In the genomic region with DNA sequence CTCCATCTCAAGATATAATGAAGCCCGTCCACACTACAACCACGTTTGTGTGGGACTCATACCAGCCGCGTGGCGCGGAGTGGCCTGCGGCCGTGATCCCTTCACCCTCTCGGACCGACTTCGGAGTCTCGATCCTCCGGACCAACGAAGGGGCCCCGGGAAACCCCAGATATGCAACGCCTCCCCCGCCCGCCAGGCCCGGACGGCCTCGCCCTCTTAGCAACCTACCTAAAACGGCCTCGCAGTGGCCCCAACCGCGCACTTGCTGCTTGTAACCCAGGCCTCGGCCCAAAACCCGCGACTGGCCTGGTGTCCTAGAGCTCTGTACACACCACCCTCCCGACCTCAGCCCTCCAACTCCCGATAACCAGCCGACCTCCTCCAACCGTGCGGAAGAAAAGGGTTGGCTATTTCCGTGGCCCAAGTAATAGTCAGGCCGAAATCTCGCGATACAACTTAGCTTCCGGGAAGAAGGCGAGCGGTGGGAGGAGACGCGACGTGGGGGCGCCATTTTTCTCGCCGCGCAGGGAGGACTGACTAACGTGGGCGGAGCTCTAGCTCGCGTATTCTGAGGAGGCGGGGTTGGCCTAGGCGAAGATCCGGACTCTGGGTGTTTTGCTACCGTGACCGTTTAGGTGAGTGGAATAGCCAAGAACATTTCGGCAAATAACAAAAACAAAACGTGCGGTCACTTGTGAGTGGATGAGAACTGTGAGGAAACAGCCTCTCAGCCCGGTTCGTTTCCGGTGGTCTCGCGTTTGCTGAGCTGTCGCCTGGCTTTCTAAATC, we compare ENCODE assay signal across 8 cellular contexts. TPM values are rescaled to one million over a fixed set of nuclear protein-coding genes. Genes with fewer than 3 reads are reported as not detected.
DNase-seq lines count a peak whose midpoint lies in the region; ATAC-seq and TF ChIP-seq lines count a peak whose summit lies in the region.

A gene (plus strand): TSS at position 579 of the 788 bp plus-strand sequence. CDS start 5,722 bp downstream, outside the sequence.
A gene with protein sequence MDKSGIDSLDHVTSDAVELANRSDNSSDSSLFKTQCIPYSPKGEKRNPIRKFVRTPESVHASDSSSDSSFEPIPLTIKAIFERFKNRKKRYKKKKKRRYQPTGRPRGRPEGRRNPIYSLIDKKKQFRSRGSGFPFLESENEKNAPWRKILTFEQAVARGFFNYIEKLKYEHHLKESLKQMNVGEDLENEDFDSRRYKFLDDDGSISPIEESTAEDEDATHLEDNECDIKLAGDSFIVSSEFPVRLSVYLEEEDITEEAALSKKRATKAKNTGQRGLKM (minus strand): TSS at position 402 of the 788 bp plus-strand sequence. CDS start 2,191 bp downstream, outside the sequence.

- POLR2A ChIA-PET in Panc1 (lab: Charles Lee), result interaction anchor here (0.6 to 2.2 kb wide), 7 partner anchors 10 to 447 kb away, joined by 3 to 19 read pairs (median 3); a partner anchor contains a TSS

- peak within 1 kb of the TSS; percentile 72 to 84 for H3K4me3 ChIP-seq in Panc1 (ENCODE audit: low read depth in 2 of 2, low read length in 2 of 2)
- peak within 1 kb of the TSS; percentile 88 to 99 for H3K4me3 ChIP-seq in muscle layer of duodenum (ENCODE audit: low read depth in 1 of 2, low read length in 2 of 2)

- peak within 1 kb of the TSS; percentile 100 for H3K4me3 Mint-ChIP-seq in activated T-cell treated with anti-CD3 and anti-CD28 coated beads, Interleukin-2, amount 50 U/mL, for 4 hours

- peak within 1 kb of the TSS; percentile 97 for H3K27ac ChIP-seq in Panc1 (ENCODE audit: low read length)
- H3K27ac ChIP-seq in muscle layer of duodenum (ENCODE audit: low read length), result peak within 1 kb of the TSS; percentile 99

- H3K9me3 ChIP-seq in Panc1 (ENCODE audit: control insufficient read depth, insufficient read depth, low read depth, low read length) (no peaks in the 10 kb centered on the region), muscle layer of duodenum (ENCODE audit: control insufficient read depth in 1 of 2, low read length in 2 of 2) (no peaks in the 10 kb centered on the region)

- DNase-seq in DMS53 treated with DMSO at 0.1 percent for 48 hours (lab: John Stamatoyannopoulos, UW; ENCODE audit: unreplicated experiment) (peak; percentile 99), KG1 (lab: John Stamatoyannopoulos, UW) (peak; percentile 98), Panc1 (ENCODE audit: low read depth, low spot score) (peak; percentile 93)
- DNase-seq in activated T-cell treated with anti-CD3 and anti-CD28 coated beads, Interleukin-2, amount 50 U/mL, for 4 hours, result peak; percentile 95
- peak; percentile 92 to 95 for DNase-seq in stimulated activated CD8-positive, alpha-beta memory T cell treated with anti-CD3 and anti-CD28 coated beads, Interleukin-7, amount 100 ng/mL, for 4 hours (ENCODE audit: low read depth in 2 of 2)

- TF ChIP-seq CTCF in Panc1 (IDR thresholded peaks at IDR 0.05), result no peak

- H3K4me1 ChIP-seq in Panc1 (ENCODE audit: control insufficient read depth, insufficient read depth, low read length) (peaks cover 42% of the 10 kb centered on the region), muscle layer of duodenum (ENCODE audit: control insufficient read depth in 1 of 2, insufficient read depth in 2 of 2, low read length in 2 of 2) (peaks cover 12 to 29% of the 10 kb centered on the region in 2 donors)

- CTCF ChIA-PET in Panc1 (lab: Charles Lee), result interaction anchor here (1.7 kb wide), 1 partner anchor 43 kb away, joined by 6 read pairs; a partner anchor contains a TSS

- H3K27me3 ChIP-seq in Panc1 (ENCODE audit: control insufficient read depth, insufficient read depth, low read length) (no peaks in the 10 kb centered on the region), muscle layer of duodenum (ENCODE audit: low read depth, low read length) (no peaks in the 10 kb centered on the region)

- H3K36me3 Mint-ChIP-seq in activated T-cell treated with anti-CD3 and anti-CD28 coated beads, Interleukin-2, amount 50 U/mL, for 4 hours (ENCODE audit: insufficient read depth), result peaks cover 47% of the 10 kb centered on the region

- ATAC-seq in GM21723 (IDR thresholded peaks at IDR 0.05; ENCODE audit: unreplicated experiment), result peak; percentile 85
- ATAC-seq in Panc1, result peak; percentile 88
- ATAC-seq in activated T-cell treated with anti-CD3 and anti-CD28 coated beads, Interleukin-2, amount 50 U/mL, for 4 hours, result peak; percentile 82 to 83
- peak; percentile 98 for ATAC-seq in esophagus mucosa

- no peaks in the 10 kb centered on the region for H3K27me3 Mint-ChIP-seq in activated T-cell treated with anti-CD3 and anti-CD28 coated beads, Interleukin-2, amount 50 U/mL, for 4 hours (ENCODE audit: low read depth)

- H3K36me3 ChIP-seq in Panc1 (ENCODE audit: control insufficient read depth, insufficient read depth, low read length) (peaks cover 42% of the 10 kb centered on the region), muscle layer of duodenum (ENCODE audit: control insufficient read depth in 1 of 2, insufficient read depth in 2 of 2, low read length in 2 of 2) (peaks cover 26 to 33% of the 10 kb centered on the region in 2 donors)

- intact Hi-C loops in Panc1 (cut with micrococcal nuclease; ENCODE audit: unreplicated experiment), result no loop called here

- BruUV-seq in Panc1 (replicated peaks; lab: Mats Ljungman, UMichigan), result no TSS peak

- in situ Hi-C loops in Panc1 (cut with HindIII; ENCODE audit: low pct_unique_long_range_greater_than_20kb, low sequenced_read_pairs), result no loop called here

- H3K4me1 Mint-ChIP-seq in activated T-cell treated with anti-CD3 and anti-CD28 coated beads, Interleukin-2, amount 50 U/mL, for 4 hours (ENCODE audit: low read depth), result peaks cover 40% of the 10 kb centered on the region

- no peaks in the 10 kb centered on the region for H3K9me3 Mint-ChIP-seq in activated T-cell treated with anti-CD3 and anti-CD28 coated beads, Interleukin-2, amount 50 U/mL, for 4 hours

RNA-seq across cellular contexts. Expression of the first gene that starts in this region (rescaled TPM):
- total RNA-seq in Panc1 (2021; ENCODE audit: unreplicated experiment) (31.0 TPM), esophagus mucosa (7.7 TPM)
- polyA plus RNA-seq in Panc1 (2012; ENCODE audit: insufficient read length), result 16.5 TPM
- total RNA-seq in activated T-cell treated with anti-CD3 and anti-CD28 coated beads, Interleukin-2, amount 50 U/mL, for 4 hours, result 10 to 100 TPM; 13.5 to 32.1 (median 24.5) TPM

RNA-seq across cellular contexts. Expression of the second gene that starts in this region (rescaled TPM):
- total RNA-seq in Panc1 (2021; ENCODE audit: unreplicated experiment) (165 TPM), esophagus mucosa (70.3 TPM)
- polyA plus RNA-seq in Panc1 (2012; ENCODE audit: insufficient read length), result 79.9 TPM
- 100 to 1,000 TPM; 258 to 292 (median 288) TPM for total RNA-seq in activated T-cell treated with anti-CD3 and anti-CD28 coated beads, Interleukin-2, amount 50 U/mL, for 4 hours

Comparison
In these comparisons a context has a peak if more than half of its experiments do, and no peak if none do; other contexts are left out.
1. Peak in every context shown above with its lines: DNase-seq, ATAC-seq, H3K4me3 ChIP-seq and H3K27ac ChIP-seq.